10 cellular contexts compared by ENCODE assay signal in the genomic region with DNA sequence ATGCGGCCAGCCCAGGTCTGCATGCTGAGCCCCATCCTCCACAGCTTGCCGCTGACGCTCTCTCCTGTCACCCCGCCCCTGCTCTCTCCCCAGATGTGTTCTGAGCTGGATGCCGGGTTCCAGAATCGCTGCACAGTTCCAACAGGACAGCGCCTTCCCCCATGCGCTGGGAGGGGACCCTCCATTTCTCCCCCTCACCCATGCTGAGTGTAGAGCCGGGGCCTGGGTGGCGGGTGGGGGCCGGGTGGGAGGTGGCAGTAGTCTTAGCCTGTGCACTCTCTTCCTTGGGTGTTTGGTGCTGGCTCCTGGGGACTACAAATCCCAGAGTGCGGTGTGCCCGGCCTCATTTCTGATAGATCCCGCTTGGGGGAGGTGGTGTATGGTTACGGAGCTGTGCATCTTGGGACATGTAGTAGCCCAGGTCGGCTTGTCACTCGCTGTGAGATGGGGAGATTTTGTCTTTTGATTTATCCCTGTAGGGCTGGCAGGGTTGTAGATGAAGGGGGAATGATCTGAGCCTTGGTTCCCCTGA. TPM values are rescaled to one million over a fixed set of nuclear protein-coding genes. Genes with fewer than 3 reads are reported as not detected.
DNase-seq lines count a peak whose midpoint lies in the region; ATAC-seq and TF ChIP-seq lines count a peak whose summit lies in the region.
"Had no signal": no experiment of that assay in that cellular context is flagged by ENCODE, and none has a peak within 500 bp of the region (broad histone marks: within the 10 kb centered on the region; RNA-seq: fewer than 3 reads in every experiment).

No MANE protein-coding gene starts in this region.

- H3K4me1 Mint-ChIP-seq in natural killer cell: peaks cover 5 to 12% of the 10 kb centered on the region in 2 donors
- H3K4me1 Mint-ChIP-seq in natural killer cell treated with Interleukin-12 subunit alpha and Interleukin-12 subunit beta and Interleukin-15 and Interleukin-18, amount 100 ng/mL, for 72 hours (ENCODE audit: low read depth in 2 of 2): peaks cover 7 to 11% of the 10 kb centered on the region in 2 donors
- peaks cover 6 to 25% (median 16%) of the 10 kb centered on the region in 7 donors for H3K4me1 Mint-ChIP-seq in naive thymus-derived CD4-positive, alpha-beta T cell

- CTCF ChIA-PET in naive thymus-derived CD4-positive, alpha-beta T cell (lab: Charles Lee): interaction anchor here (0.6 to 2.0 kb wide), 3 partner anchors 9 to 34 kb away, joined by 3 to 12 read pairs (median 4); no protein-coding TSS in a partner anchor

- no peak for ATAC-seq in natural killer cell
- no peak for ATAC-seq in natural killer cell treated with Interleukin-12 subunit alpha and Interleukin-12 subunit beta and Interleukin-15 and Interleukin-18, amount 100 ng/mL, for 72 hours
- no peak for ATAC-seq in GM21619 (IDR thresholded peaks at IDR 0.05; ENCODE audit: unreplicated experiment)
- ATAC-seq in naive thymus-derived CD4-positive, alpha-beta T cell: no peak
- ATAC-seq in HG03354 (IDR thresholded peaks at IDR 0.05; ENCODE audit: poor library complexity, severe bottlenecking, unreplicated experiment): no peak
- no peak for ATAC-seq in HG02763 (IDR thresholded peaks at IDR 0.05; ENCODE audit: unreplicated experiment)

- no peaks in the 10 kb centered on the region for H3K9me3 ChIP-seq in naive thymus-derived CD4-positive, alpha-beta T cell (ENCODE audit: control insufficient read depth in 2 of 3, low read length in 3 of 3)

- peak overlapping the region; percentile 66 to 100 (median 100) for H3K27ac ChIP-seq in dorsolateral prefrontal cortex
- H3K27ac ChIP-seq in naive thymus-derived CD4-positive, alpha-beta T cell (ENCODE audit: low read depth, low read length): no peak overlapping the region
- H3K27ac ChIP-seq: VCaP had no signal

- H3K27me3 Mint-ChIP-seq in natural killer cell (ENCODE audit: low read depth in 2 of 2): no peaks in the 10 kb centered on the region
- H3K27me3 Mint-ChIP-seq in natural killer cell treated with Interleukin-12 subunit alpha and Interleukin-12 subunit beta and Interleukin-15 and Interleukin-18, amount 100 ng/mL, for 72 hours: no peaks in the 10 kb centered on the region
- H3K27me3 Mint-ChIP-seq in naive thymus-derived CD4-positive, alpha-beta T cell: no peaks in the 10 kb centered on the region
- H3K27me3 Mint-ChIP-seq: CD8-positive, alpha-beta memory T cell had no signal

- no peak overlapping the region for H3K4me3 Mint-ChIP-seq in natural killer cell
- no peak overlapping the region for H3K4me3 Mint-ChIP-seq in natural killer cell treated with Interleukin-12 subunit alpha and Interleukin-12 subunit beta and Interleukin-15 and Interleukin-18, amount 100 ng/mL, for 72 hours
- H3K4me3 Mint-ChIP-seq in naive thymus-derived CD4-positive, alpha-beta T cell: no peak overlapping the region
- H3K4me3 Mint-ChIP-seq: CD8-positive, alpha-beta memory T cell had no signal

- no peaks in the 10 kb centered on the region for H3K27me3 ChIP-seq in dorsolateral prefrontal cortex
- no peaks in the 10 kb centered on the region for H3K27me3 ChIP-seq in naive thymus-derived CD4-positive, alpha-beta T cell (ENCODE audit: control insufficient read depth in 2 of 2, insufficient read depth in 2 of 2, low read length in 2 of 2)

- no peak for TF ChIP-seq CTCF in natural killer cell (IDR thresholded peaks at IDR 0.05)
- peak in 1 of 56 donors; percentile 10 for TF ChIP-seq CTCF in dorsolateral prefrontal cortex (IDR thresholded peaks at IDR 0.05 in 54 of 56, conservative IDR thresholded peaks at IDR 0.05 in 2 of 56; ENCODE audit: low read depth in 1 of 56, partially characterized antibody in 56 of 56)

- POLR2A ChIA-PET in naive thymus-derived CD4-positive, alpha-beta T cell (lab: Charles Lee): interaction anchor here (0.9 to 1.1 kb wide), 2 partner anchors 32 to 33 kb away, joined by 3 read pairs; a partner anchor contains a TSS

- H3K9me3 Mint-ChIP-seq in natural killer cell: no peaks in the 10 kb centered on the region
- H3K9me3 Mint-ChIP-seq in natural killer cell treated with Interleukin-12 subunit alpha and Interleukin-12 subunit beta and Interleukin-15 and Interleukin-18, amount 100 ng/mL, for 72 hours: no peaks in the 10 kb centered on the region
- no peaks in the 10 kb centered on the region for H3K9me3 Mint-ChIP-seq in naive thymus-derived CD4-positive, alpha-beta T cell
- H3K9me3 Mint-ChIP-seq: CD8-positive, alpha-beta memory T cell had no signal

- H3K4me3 ChIP-seq in dorsolateral prefrontal cortex: peak overlapping the region in 53 of 59 donors; percentile 0 to 90 (median 37)
- no peak overlapping the region for H3K4me3 ChIP-seq in naive thymus-derived CD4-positive, alpha-beta T cell (ENCODE audit: low read length)

- H3K27ac Mint-ChIP-seq in natural killer cell: peak overlapping the region; percentile 68 to 72
- H3K27ac Mint-ChIP-seq in natural killer cell treated with Interleukin-12 subunit alpha and Interleukin-12 subunit beta and Interleukin-15 and Interleukin-18, amount 100 ng/mL, for 72 hours: no peak overlapping the region
- peak overlapping the region in 4 of 9 donors; percentile 17 to 54 (median 27) for H3K27ac Mint-ChIP-seq in naive thymus-derived CD4-positive, alpha-beta T cell

- H3K36me3 Mint-ChIP-seq in natural killer cell: no peaks in the 10 kb centered on the region
- H3K36me3 Mint-ChIP-seq in natural killer cell treated with Interleukin-12 subunit alpha and Interleukin-12 subunit beta and Interleukin-15 and Interleukin-18, amount 100 ng/mL, for 72 hours: peaks cover 6% of the 10 kb centered on the region
- H3K36me3 Mint-ChIP-seq in naive thymus-derived CD4-positive, alpha-beta T cell: peaks cover 0 to 28% (median 8%) of the 10 kb centered on the region in 5 donors

- H3K36me3 ChIP-seq in naive thymus-derived CD4-positive, alpha-beta T cell (ENCODE audit: control insufficient read depth in 2 of 3, insufficient read depth in 3 of 3, low read length in 3 of 3): peaks cover 6 to 57% (median 22%) of the 10 kb centered on the region in 3 experiments

- DNase-seq in natural killer cell (no peak), dorsolateral prefrontal cortex (peak in 9 of 10 donors; percentile 73 to 90 (median 79)), midbrain (lab: John Stamatoyannopoulos, UW) (peak; percentile 50)
- DNase-seq in natural killer cell treated with Interleukin-12 subunit alpha and Interleukin-12 subunit beta and Interleukin-15 and Interleukin-18, amount 100 ng/mL, for 72 hours (ENCODE audit: low spot score): no peak
- no peak for DNase-seq in naive thymus-derived CD4-positive, alpha-beta T cell
- DNase-seq: CD8-positive, alpha-beta memory T cell had no signal

- peaks cover 0 to 4% of the 10 kb centered on the region in 2 donors for H3K4me1 ChIP-seq in naive thymus-derived CD4-positive, alpha-beta T cell (ENCODE audit: control insufficient read depth in 2 of 2, insufficient read depth in 2 of 2, low read length in 2 of 2)

- intact Hi-C loops in natural killer cell (cut with micrococcal nuclease) (no loop called here), dorsolateral prefrontal cortex (cut with DNase I) (no loop called here)
- intact Hi-C loops in naive thymus-derived CD4-positive, alpha-beta T cell (cut with micrococcal nuclease): no loop called here

RNA-seq across cellular contexts. Expression of a gene that starts 6.8 kb away (rescaled TPM):
- total RNA-seq in natural killer cell (100 to 1,000 TPM in 1 of 3 donors, 10 to 100 TPM in 2; 70.3 to 108 (median 98.3) TPM), dorsolateral prefrontal cortex (100 to 1,000 TPM; 197 to 638 (median 283) TPM)
- total RNA-seq in natural killer cell treated with Interleukin-12 subunit alpha and Interleukin-12 subunit beta and Interleukin-15 and Interleukin-18, amount 100 ng/mL, for 72 hours: 10 to 100 TPM; 43.4 to 47.9 TPM
- total RNA-seq in naive thymus-derived CD4-positive, alpha-beta T cell: 100 to 1,000 TPM in 4 of 5 experiments, 10 to 100 TPM in 1; 50.8 to 134 (median 113) TPM
- 1 to 10 TPM; 6.7 to 7.7 TPM for polyA plus RNA-seq in naive thymus-derived CD4-positive, alpha-beta T cell

RNA-seq across cellular contexts. Expression of a gene that starts 23.2 kb away (rescaled TPM):
- total RNA-seq in natural killer cell (under 1 TPM in 2 of 3 donors, not detected in 1; 0.23 to 0.35 TPM), dorsolateral prefrontal cortex (100 to 1,000 TPM in 119 of 120 experiments, 10 to 100 TPM in 1; 85.5 to 353 (median 259) TPM)
- total RNA-seq in natural killer cell treated with Interleukin-12 subunit alpha and Interleukin-12 subunit beta and Interleukin-15 and Interleukin-18, amount 100 ng/mL, for 72 hours: not detected
- total RNA-seq in naive thymus-derived CD4-positive, alpha-beta T cell: under 1 TPM in 1 of 5 experiments, not detected in 4; 0.48 TPM
- not detected for polyA plus RNA-seq in naive thymus-derived CD4-positive, alpha-beta T cell
- polyA plus RNA-seq: CD8-positive, alpha-beta memory T cell had no signal

RNA-seq across cellular contexts. Expression of a gene that starts 32.2 kb away (rescaled TPM):
- total RNA-seq in natural killer cell (100 to 1,000 TPM; 145 to 188 (median 146) TPM), dorsolateral prefrontal cortex (100 to 1,000 TPM in 118 of 120 experiments, 10 to 100 TPM in 2; 85.5 to 377 (median 243) TPM)
- 100 to 1,000 TPM; 159 to 161 TPM for total RNA-seq in natural killer cell treated with Interleukin-12 subunit alpha and Interleukin-12 subunit beta and Interleukin-15 and Interleukin-18, amount 100 ng/mL, for 72 hours
- 100 to 1,000 TPM in 3 of 5 experiments, 10 to 100 TPM in 2; 82.9 to 260 (median 183) TPM for total RNA-seq in naive thymus-derived CD4-positive, alpha-beta T cell
- polyA plus RNA-seq in naive thymus-derived CD4-positive, alpha-beta T cell: 100 to 1,000 TPM; 145 to 336 TPM

RNA-seq across cellular contexts. Expression of a gene that starts 32.9 kb away (rescaled TPM):
- total RNA-seq in natural killer cell (not detected), dorsolateral prefrontal cortex (under 1 TPM in 7 of 120 experiments, not detected in 113; 0.36 to 0.56 (median 0.42) TPM)
- total RNA-seq in natural killer cell treated with Interleukin-12 subunit alpha and Interleukin-12 subunit beta and Interleukin-15 and Interleukin-18, amount 100 ng/mL, for 72 hours: not detected
- total RNA-seq in naive thymus-derived CD4-positive, alpha-beta T cell: not detected
- not detected for polyA plus RNA-seq in naive thymus-derived CD4-positive, alpha-beta T cell
- total RNA-seq: CD8-positive, alpha-beta memory T cell had no signal
- polyA plus RNA-seq: CD8-positive, alpha-beta memory T cell had no signal

RNA-seq across cellular contexts. Expression of a gene that starts 40.7 kb away (rescaled TPM):
- total RNA-seq in natural killer cell (10 to 100 TPM; 28.7 to 32.5 (median 32.4) TPM), dorsolateral prefrontal cortex (10 to 100 TPM; 12.1 to 36.1 (median 21.5) TPM)
- total RNA-seq in natural killer cell treated with Interleukin-12 subunit alpha and Interleukin-12 subunit beta and Interleukin-15 and Interleukin-18, amount 100 ng/mL, for 72 hours: 10 to 100 TPM; 26.8 to 27.8 TPM
- 10 to 100 TPM; 17.4 to 35.0 (median 21.8) TPM for total RNA-seq in naive thymus-derived CD4-positive, alpha-beta T cell
- polyA plus RNA-seq in naive thymus-derived CD4-positive, alpha-beta T cell: 10 to 100 TPM; 18.8 to 24.4 TPM

Comparison
In these comparisons a context has a peak if more than half of its experiments do, and no peak if none do; other contexts are left out.
1. H3K27ac Mint-ChIP-seq: peak in natural killer cell (2 of 2); none in natural killer cell treated with Interleukin-12 subunit alpha and Interleukin-12 subunit beta and Interleukin-15 and Interleukin-18, amount 100 ng/mL, for 72 hours (0 of 2).
2. DNase-seq: peak in dorsolateral prefrontal cortex (9 of 10) and midbrain (single experiment); none in natural killer cell (single experiment), natural killer cell treated with Interleukin-12 subunit alpha and Interleukin-12 subunit beta and Interleukin-15 and Interleukin-18, amount 100 ng/mL, for 72 hours (single experiment) and naive thymus-derived CD4-positive, alpha-beta T cell (0 of 9).
3. RNA of a gene that starts 23.2 kb away (total RNA-seq): 85.5 to 353 TPM in dorsolateral prefrontal cortex; not detected in natural killer cell treated with Interleukin-12 subunit alpha and Interleukin-12 subunit beta and Interleukin-15 and Interleukin-18, amount 100 ng/mL, for 72 hours, 0.23 to 0.35 TPM in natural killer cell and 0.48 TPM in naive thymus-derived CD4-positive, alpha-beta T cell; every median in the first group is over 10 times any median in the second.